In genomic region chrX:46634577-46634976, GRCh38 we compare ENCODE assay signal across 1 cellular context.
TF ChIP-seq lines count a peak whose summit lies in the region.

No MANE protein-coding gene starts in this region.

TF ChIP-seq in IMR-90, 13 proteins besides CTCF, POLR2A, EP300 and RAD21 (continued from another document):
- no peak for TF ChIP-seq CHD1 (IDR thresholded peaks at IDR 0.05; ENCODE audit: low read depth, low read length)
- no peak for TF ChIP-seq FOS (IDR thresholded peaks at IDR 0.05; ENCODE audit: low read depth, low read length)
